25 cellular contexts compared by ENCODE assay signal in genomic region chr15:45084163-45084562, GRCh38. TPM values are rescaled to one million over a fixed set of nuclear protein-coding genes. Genes with fewer than 3 reads are reported as not detected.
"Had no signal": no experiment of that assay in that cellular context is flagged by ENCODE, and none has a peak within 500 bp of the region (broad histone marks: within the 10 kb centered on the region; RNA-seq: fewer than 3 reads in every experiment).

No MANE protein-coding gene starts in this region.

- DNase-seq: cortex of kidney; dorsolateral prefrontal cortex; effector CD8-positive, alpha-beta T cell; gastrocnemius medialis; heart right ventricle; left lung; lower lobe of right lung; midbrain; naive thymus-derived CD4-positive, alpha-beta T cell; nephron progenitor cell; psoas muscle; retina; right lobe of liver; stimulated activated CD4-positive, alpha-beta T cell treated with anti-CD3 and anti-CD28 coated beads, Interleukin-2, amount 100 ng/mL, for 24 hours; stimulated activated CD4-positive, alpha-beta T cell treated with anti-CD3 and anti-CD28 coated beads, Interleukin-4, amount 100 ng/mL, for 4 hours; stimulated activated naive B cell treated with anti-CD40 and anti-IgM and Interleukin-4, amounts not matched to agents 10 μg/mL and 1 μg/mL and 100 μg/mL, for 72 hours; stimulated activated naive CD8-positive, alpha-beta T cell treated with anti-CD3 and anti-CD28 coated beads, Interleukin-15, amount 100 ng/mL, for 72 hours; substantia nigra; transverse colon had no signal

- H3K4me1 ChIP-seq: gastrocnemius medialis, left lung, lower lobe of right lung, parathyroid adenoma, psoas muscle, transverse colon had no signal

- H3K27me3 ChIP-seq: right lobe of liver had no signal

- H3K27ac ChIP-seq: dorsolateral prefrontal cortex, gastrocnemius medialis, heart right ventricle, left lung, lower lobe of right lung, parathyroid adenoma, psoas muscle, right lobe of liver, skin epidermis, thoracic aorta, transverse colon had no signal

- H3K4me3 ChIP-seq: dorsolateral prefrontal cortex, gastrocnemius medialis, heart right ventricle, left lung, lower lobe of right lung, psoas muscle, right lobe of liver, skin epidermis, thoracic aorta, transverse colon had no signal

- ATAC-seq: gastrocnemius medialis; heart right ventricle; left lung; lower lobe of right lung; naive thymus-derived CD4-positive, alpha-beta T cell; psoas muscle; stimulated activated naive B cell treated with anti-CD40 and anti-IgM and Interleukin-4, amounts not matched to agents 10 μg/mL and 1 μg/mL and 100 μg/mL, for 72 hours; stimulated activated naive CD8-positive, alpha-beta T cell treated with anti-CD3 and anti-CD28 coated beads, Interleukin-15, amount 100 ng/mL, for 72 hours had no signal

- H3K36me3 ChIP-seq: gastrocnemius medialis, heart right ventricle, left lung, lower lobe of right lung, right lobe of liver, thoracic aorta, transverse colon had no signal

- H3K9ac ChIP-seq: parathyroid adenoma had no signal

- H3K9me3 ChIP-seq: gastrocnemius medialis, heart right ventricle, left lung, lower lobe of right lung, psoas muscle, right lobe of liver, thoracic aorta, transverse colon had no signal

RNA-seq across cellular contexts. Expression of gene DUOX2, which starts 29.8 kb away (rescaled TPM):
- total RNA-seq: fibroblast of lung, gastrocnemius medialis had no signal
- polyA plus RNA-seq: fibroblast of lung; naive thymus-derived CD4-positive, alpha-beta T cell had no signal

RNA-seq across cellular contexts. Expression of gene DUOXA2, which starts 30.0 kb away (rescaled TPM):
- total RNA-seq: dorsolateral prefrontal cortex; fibroblast of lung; gastrocnemius medialis; heart right ventricle; left lung; lower lobe of right lung; naive thymus-derived CD4-positive, alpha-beta T cell; omental fat pad; psoas muscle; thoracic aorta had no signal
- polyA plus RNA-seq: fibroblast of lung; heart right ventricle; keratinocyte; naive thymus-derived CD4-positive, alpha-beta T cell had no signal

RNA-seq across cellular contexts. Expression of gene DUOXA1, which starts 45.5 kb away (rescaled TPM):
- total RNA-seq: fibroblast of lung, gastrocnemius medialis, right lobe of liver had no signal
- polyA plus RNA-seq: fibroblast of lung had no signal

RNA-seq across cellular contexts. Expression of gene DUOX1, which starts 45.6 kb away (rescaled TPM):
- total RNA-seq: fibroblast of lung had no signal
- polyA plus RNA-seq: fibroblast of lung had no signal
